10 cellular contexts compared by ENCODE assay signal in the genomic region with DNA sequence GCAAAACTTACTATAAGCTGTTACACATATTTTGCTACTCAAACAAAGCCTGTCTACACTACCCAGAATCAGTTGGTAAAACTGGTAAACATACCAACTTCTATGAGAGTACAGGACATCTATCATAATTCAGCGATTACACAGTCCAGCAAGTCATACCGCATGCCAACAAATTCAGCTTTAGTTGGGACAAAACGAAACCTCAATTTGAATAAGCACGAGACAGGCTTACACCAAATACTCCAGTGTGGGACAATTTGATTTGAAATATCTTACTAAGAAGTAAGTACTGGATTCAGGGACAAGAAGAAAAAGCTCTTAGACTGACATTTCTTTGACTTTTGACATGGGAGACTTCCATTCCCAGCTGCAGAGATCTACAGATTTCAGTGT. TPM values are rescaled to one million over a fixed set of nuclear protein-coding genes. Genes with fewer than 3 reads are reported as not detected.
A peak's percentile ranks its signal among the peaks of the same experiment; 100 is the strongest.
DNase-seq lines count a peak whose midpoint lies in the region; ATAC-seq and TF ChIP-seq lines count a peak whose summit lies in the region.
"Had no signal": no experiment of that assay in that cellular context is flagged by ENCODE, and none has a peak within 500 bp of the region (broad histone marks: within the 10 kb centered on the region; RNA-seq: fewer than 3 reads in every experiment).

No MANE protein-coding gene starts in this region.

- WGBS in spleen, 5 donors, result 41 to 72% (median 54%) methylated on average over 4 of the region's 4 CpGs

- ATAC-seq in activated CD4-positive, alpha-beta T cell treated with anti-CD3 and anti-CD28 coated beads for 36 hours, result no peak
- peak; percentile 0; the same call in 1 of the 3 replicates for ATAC-seq in SK-N-SH treated with all-trans-retinoic acid at 6 μM for 48 hours

- no peaks in the 10 kb centered on the region for H3K9me3 Mint-ChIP-seq in activated CD4-positive, alpha-beta T cell treated with anti-CD3 and anti-CD28 coated beads for 36 hours (ENCODE audit: low read depth)
- H3K9me3 Mint-ChIP-seq: activated CD4-positive, alpha-beta memory T cell treated with anti-CD3 and anti-CD28 coated beads for 36 hours had no signal

- H3K27ac ChIP-seq in spleen, result peak overlapping the region; percentile 48 to 81 (median 72)
- H3K27ac ChIP-seq: colonic mucosa had no signal

- TF ChIP-seq CTCF in spleen (IDR thresholded peaks at IDR 0.05 in 8 of 11, conservative IDR thresholded peaks at IDR 0.05 in 3 of 11), result no peak

- POLR2A ChIA-PET in activated CD4-positive, alpha-beta T cell treated with anti-CD3 and anti-CD28 coated beads for 36 hours (lab: Charles Lee), result interaction anchor here (0.6 to 1.4 kb wide), 2 partner anchors 66 to 305 kb away, joined by 3 to 4 read pairs; no protein-coding TSS in a partner anchor

- H3K36me3 ChIP-seq in spleen, result no peaks in the 10 kb centered on the region
- H3K36me3 ChIP-seq: colonic mucosa had no signal

- DNase-seq in activated CD4-positive, alpha-beta T cell treated with anti-CD3 and anti-CD28 coated beads for 36 hours, result no peak
- DNase-seq in activated CD4-positive, alpha-beta T cell treated with anti-CD3 and anti-CD28 coated beads for 1 hour, result no peak
- peak; percentile 32 for DNase-seq in fibroblast of gingiva (ENCODE audit: low read depth)
- DNase-seq in spleen, result no peak
- DNase-seq in T-helper 9 cell, result no peak
- no peak for DNase-seq in SKM-1 (lab: John Stamatoyannopoulos, UW; ENCODE audit: unreplicated experiment)
- DNase-seq in NCI-H1436 treated with DMSO at 0.1 percent for 48 hours (lab: John Stamatoyannopoulos, UW), result no peak
- DNase-seq: activated CD4-positive, alpha-beta memory T cell treated with anti-CD3 and anti-CD28 coated beads for 36 hours had no signal

- peak overlapping the region; percentile 40 for H3K4me3 Mint-ChIP-seq in activated CD4-positive, alpha-beta T cell treated with anti-CD3 and anti-CD28 coated beads for 36 hours

- intact Hi-C loops in activated CD4-positive, alpha-beta T cell treated with anti-CD3 and anti-CD28 coated beads for 36 hours (cut with DNase I, micrococcal nuclease), result no loop called here
- intact Hi-C loops in spleen (cut with DNase I; ENCODE audit: low total_unique reads), result no loop called here

- peak overlapping the region in 6 of 8 donors; percentile 60 to 76 (median 64) for H3K4me3 ChIP-seq in spleen

- CTCF ChIA-PET in activated CD4-positive, alpha-beta T cell treated with anti-CD3 and anti-CD28 coated beads for 36 hours (lab: Charles Lee), result interaction anchor here (0.7 to 1.0 kb wide), 3 partner anchors 9 to 73 kb away, joined by 3 to 4 read pairs (median 3); no protein-coding TSS in a partner anchor

- no peaks in the 10 kb centered on the region for H3K36me3 Mint-ChIP-seq in activated CD4-positive, alpha-beta T cell treated with anti-CD3 and anti-CD28 coated beads for 36 hours (ENCODE audit: low read depth)
- H3K36me3 Mint-ChIP-seq: activated CD4-positive, alpha-beta memory T cell treated with anti-CD3 and anti-CD28 coated beads for 36 hours had no signal

- H3K27me3 Mint-ChIP-seq in activated CD4-positive, alpha-beta T cell treated with anti-CD3 and anti-CD28 coated beads for 36 hours, result peaks cover 59% of the 10 kb centered on the region

- H3K27ac Mint-ChIP-seq in activated CD4-positive, alpha-beta T cell treated with anti-CD3 and anti-CD28 coated beads for 36 hours, result no peak overlapping the region
- H3K27ac Mint-ChIP-seq: activated CD4-positive, alpha-beta memory T cell treated with anti-CD3 and anti-CD28 coated beads for 36 hours had no signal

- no peak for TF ChIP-seq POLR2A in spleen (IDR thresholded peaks at IDR 0.05)

- H3K9me3 ChIP-seq in spleen, result no peaks in the 10 kb centered on the region
- H3K9me3 ChIP-seq: colonic mucosa had no signal

- peaks cover 10% of the 10 kb centered on the region for H3K4me1 Mint-ChIP-seq in activated CD4-positive, alpha-beta T cell treated with anti-CD3 and anti-CD28 coated beads for 36 hours

- peaks cover 20 to 75% (median 55%) of the 10 kb centered on the region in 6 donors for H3K4me1 ChIP-seq in spleen
- H3K4me1 ChIP-seq: colonic mucosa had no signal

- peaks cover 0 to 70% (median 29%) of the 10 kb centered on the region in 7 donors for H3K27me3 ChIP-seq in spleen (replicated peaks in 1 of 7)

TF ChIP-seq in SK-N-SH treated with all-trans-retinoic acid at 6 μM for 48 hours, 23 proteins besides CTCF, POLR2A, EP300 and RAD21:
- TF ChIP-seq, protein P1, sequence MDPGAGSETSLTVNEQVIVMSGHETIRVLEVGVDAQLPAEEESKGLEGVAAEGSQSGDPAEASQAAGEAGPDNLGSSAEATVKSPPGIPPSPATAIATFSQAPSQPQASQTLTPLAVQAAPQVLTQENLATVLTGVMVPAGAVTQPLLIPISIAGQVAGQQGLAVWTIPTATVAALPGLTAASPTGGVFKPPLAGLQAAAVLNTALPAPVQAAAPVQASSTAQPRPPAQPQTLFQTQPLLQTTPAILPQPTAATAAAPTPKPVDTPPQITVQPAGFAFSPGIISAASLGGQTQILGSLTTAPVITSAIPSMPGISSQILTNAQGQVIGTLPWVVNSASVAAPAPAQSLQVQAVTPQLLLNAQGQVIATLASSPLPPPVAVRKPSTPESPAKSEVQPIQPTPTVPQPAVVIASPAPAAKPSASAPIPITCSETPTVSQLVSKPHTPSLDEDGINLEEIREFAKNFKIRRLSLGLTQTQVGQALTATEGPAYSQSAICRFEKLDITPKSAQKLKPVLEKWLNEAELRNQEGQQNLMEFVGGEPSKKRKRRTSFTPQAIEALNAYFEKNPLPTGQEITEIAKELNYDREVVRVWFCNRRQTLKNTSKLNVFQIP (CRISPR knock-in tag; IDR thresholded peaks at IDR 0.05; ENCODE audit: borderline replicate concordance, low read depth), result no peak
- TF ChIP-seq, protein P2, sequence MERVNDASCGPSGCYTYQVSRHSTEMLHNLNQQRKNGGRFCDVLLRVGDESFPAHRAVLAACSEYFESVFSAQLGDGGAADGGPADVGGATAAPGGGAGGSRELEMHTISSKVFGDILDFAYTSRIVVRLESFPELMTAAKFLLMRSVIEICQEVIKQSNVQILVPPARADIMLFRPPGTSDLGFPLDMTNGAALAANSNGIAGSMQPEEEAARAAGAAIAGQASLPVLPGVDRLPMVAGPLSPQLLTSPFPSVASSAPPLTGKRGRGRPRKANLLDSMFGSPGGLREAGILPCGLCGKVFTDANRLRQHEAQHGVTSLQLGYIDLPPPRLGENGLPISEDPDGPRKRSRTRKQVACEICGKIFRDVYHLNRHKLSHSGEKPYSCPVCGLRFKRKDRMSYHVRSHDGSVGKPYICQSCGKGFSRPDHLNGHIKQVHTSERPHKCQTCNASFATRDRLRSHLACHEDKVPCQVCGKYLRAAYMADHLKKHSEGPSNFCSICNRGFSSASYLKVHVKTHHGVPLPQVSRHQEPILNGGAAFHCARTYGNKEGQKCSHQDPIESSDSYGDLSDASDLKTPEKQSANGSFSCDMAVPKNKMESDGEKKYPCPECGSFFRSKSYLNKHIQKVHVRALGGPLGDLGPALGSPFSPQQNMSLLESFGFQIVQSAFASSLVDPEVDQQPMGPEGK (CRISPR knock-in tag; IDR thresholded peaks at IDR 0.05; ENCODE audit: borderline replicate concordance), result no peak
- TF ChIP-seq, protein P3, sequence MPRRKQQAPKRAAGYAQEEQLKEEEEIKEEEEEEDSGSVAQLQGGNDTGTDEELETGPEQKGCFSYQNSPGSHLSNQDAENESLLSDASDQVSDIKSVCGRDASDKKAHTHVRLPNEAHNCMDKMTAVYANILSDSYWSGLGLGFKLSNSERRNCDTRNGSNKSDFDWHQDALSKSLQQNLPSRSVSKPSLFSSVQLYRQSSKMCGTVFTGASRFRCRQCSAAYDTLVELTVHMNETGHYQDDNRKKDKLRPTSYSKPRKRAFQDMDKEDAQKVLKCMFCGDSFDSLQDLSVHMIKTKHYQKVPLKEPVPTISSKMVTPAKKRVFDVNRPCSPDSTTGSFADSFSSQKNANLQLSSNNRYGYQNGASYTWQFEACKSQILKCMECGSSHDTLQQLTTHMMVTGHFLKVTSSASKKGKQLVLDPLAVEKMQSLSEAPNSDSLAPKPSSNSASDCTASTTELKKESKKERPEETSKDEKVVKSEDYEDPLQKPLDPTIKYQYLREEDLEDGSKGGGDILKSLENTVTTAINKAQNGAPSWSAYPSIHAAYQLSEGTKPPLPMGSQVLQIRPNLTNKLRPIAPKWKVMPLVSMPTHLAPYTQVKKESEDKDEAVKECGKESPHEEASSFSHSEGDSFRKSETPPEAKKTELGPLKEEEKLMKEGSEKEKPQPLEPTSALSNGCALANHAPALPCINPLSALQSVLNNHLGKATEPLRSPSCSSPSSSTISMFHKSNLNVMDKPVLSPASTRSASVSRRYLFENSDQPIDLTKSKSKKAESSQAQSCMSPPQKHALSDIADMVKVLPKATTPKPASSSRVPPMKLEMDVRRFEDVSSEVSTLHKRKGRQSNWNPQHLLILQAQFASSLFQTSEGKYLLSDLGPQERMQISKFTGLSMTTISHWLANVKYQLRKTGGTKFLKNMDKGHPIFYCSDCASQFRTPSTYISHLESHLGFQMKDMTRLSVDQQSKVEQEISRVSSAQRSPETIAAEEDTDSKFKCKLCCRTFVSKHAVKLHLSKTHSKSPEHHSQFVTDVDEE (CRISPR knock-in tag; IDR thresholded peaks at IDR 0.05), result no peak
- TF ChIP-seq ZNF8 (CRISPR knock-in tag; IDR thresholded peaks at IDR 0.05) (no peak), ISL1 (CRISPR knock-in tag; IDR thresholded peaks at IDR 0.05) (no peak), ZNF565 (CRISPR knock-in tag; conservative IDR thresholded peaks at IDR 0.05; ENCODE audit: low read depth) (no peak), ARNTL (CRISPR knock-in tag; IDR thresholded peaks at IDR 0.05; ENCODE audit: borderline replicate concordance, low read depth) (no peak), OSR1 (CRISPR knock-in tag; IDR thresholded peaks at IDR 0.05) (no peak)
TF ChIP-seq in SK-N-SH treated with all-trans-retinoic acid at 6 μM for 48 hours: peak in this region for 0.

RNA-seq across cellular contexts. Expression of a gene that starts 2.0 kb away (rescaled TPM):
- under 1 TPM; 0.11 to 0.14 TPM for total RNA-seq in activated CD4-positive, alpha-beta T cell treated with anti-CD3 and anti-CD28 coated beads for 36 hours
- total RNA-seq in spleen, result 1 to 10 TPM; 3.5 to 7.7 (median 6.7) TPM
- polyA plus RNA-seq in spleen, result 1 to 10 TPM in 1 of 3 donors, under 1 TPM in 2; 0.83 to 2.1 (median 0.96) TPM
- total RNA-seq: activated CD4-positive, alpha-beta memory T cell treated with anti-CD3 and anti-CD28 coated beads for 36 hours had no signal
